36 cellular contexts compared by ENCODE assay signal in genomic region chr3:69651765-69652164, GRCh38.
"Had no signal": no experiment of that assay in that cellular context is flagged by ENCODE, and none has a peak within 500 bp of the region (broad histone marks: within the 10 kb centered on the region; RNA-seq: fewer than 3 reads in every experiment).

No MANE protein-coding gene starts in this region.

- H3K9me3 ChIP-seq: MG63 had no signal

- H3K27me3 ChIP-seq: MG63 had no signal

- H3K9ac ChIP-seq: KMS-11 had no signal

- H3K36me3 ChIP-seq: MG63 had no signal

- H3K27ac ChIP-seq: KMS-11 had no signal

- H3K4me2 ChIP-seq: KMS-11 had no signal

- H3K4me3 ChIP-seq: MG63 had no signal

- DNase-seq: Karpas-422, Kasumi-1, KG1, MG63, MM.1S, MV-4-11, NCI-H1048, NCI-H1092, NCI-H1092 treated with DMSO at 0.1 percent for 48 hours, NCI-H1105, NCI-H1105 treated with DMSO at 0.1 percent for 48 hours, NCI-H1417, NCI-H1417 treated with DMSO at 0.1 percent for 48 hours, NCI-H1436, NCI-H1436 treated with DMSO at 0.1 percent for 48 hours, NCI-H146, NCI-H1694, NCI-H1694 treated with DMSO at 0.1 percent for 48 hours, NCI-H187, NCI-H187 treated with DMSO at 0.1 percent for 48 hours, NCI-H1930, NCI-H2029, NCI-H2029 treated with DMSO at 0.1 percent for 48 hours, NCI-H2081, NCI-H2081 treated with DMSO at 0.1 percent for 48 hours, NCI-H2107, NCI-H2171, NCI-H2171 treated with DMSO at 0.1 percent for 48 hours, NCI-H2227 treated with DMSO at 0.1 percent for 48 hours, NCI-H226, NCI-H446, NCI-H446 treated with DMSO at 0.1 percent for 48 hours, NCI-H510A, NCI-H510A treated with DMSO at 0.1 percent for 48 hours, NCI-H524 had no signal
